In genomic region chr21:46527801-46528200, GRCh38 we compare ENCODE assay signal across 23 cellular contexts.
"Had no signal": no experiment of that assay in that cellular context is flagged by ENCODE, and none has a peak within 500 bp of the region (broad histone marks: within the 10 kb centered on the region; RNA-seq: fewer than 3 reads in every experiment).

No MANE protein-coding gene starts in this region.

- H3K27me3 Mint-ChIP-seq: activated CD4-positive, alpha-beta T cell treated with anti-CD3 and anti-CD28 coated beads for 36 hours; central memory CD8-positive, alpha-beta T cell; progenitor cell of endocrine pancreas had no signal

- H3K27ac ChIP-seq: brain microvascular endothelial cell, coronary artery, gastrocnemius medialis, skin epidermis, stomach, testis, upper lobe of left lung had no signal

- H3K9me3 Mint-ChIP-seq: activated T-helper 2 cell treated with anti-CD3 and anti-CD28 coated beads, Interferon-gamma antibody, Interleukin-2, Interleukin-4, amounts not matched to agents 10 μg/mL and 5 μg/mL and 100 μg/mL, durations not matched to agents 14 hours and 24 hours and 36 hours; central memory CD8-positive, alpha-beta T cell; nephron; stimulated activated effector memory CD8-positive, alpha-beta T cell treated with anti-CD3 and anti-CD28 coated beads, Interleukin-12 subunit alpha, Interleukin-12 subunit beta, amount 100 ng/mL, for 72 hours had no signal

- H3K27ac Mint-ChIP-seq: activated CD4-positive, alpha-beta T cell treated with anti-CD3 and anti-CD28 coated beads for 36 hours; activated T-helper 2 cell treated with anti-CD3 and anti-CD28 coated beads, Interferon-gamma antibody, Interleukin-2, Interleukin-4, amounts not matched to agents 10 μg/mL and 5 μg/mL and 100 μg/mL, durations not matched to agents 14 hours and 24 hours and 36 hours; nephron; progenitor cell of endocrine pancreas; stimulated activated effector memory CD8-positive, alpha-beta T cell treated with anti-CD3 and anti-CD28 coated beads, Interleukin-12 subunit alpha, Interleukin-12 subunit beta, amount 100 ng/mL, for 72 hours had no signal

- DNase-seq: activated CD4-positive, alpha-beta T cell treated with anti-CD3 and anti-CD28 coated beads for 36 hours; activated CD4-positive, alpha-beta T cell treated with anti-CD3 and anti-CD28 coated beads, Interleukin-2, amount 50 U/mL, for 48 hours; activated naive CD4-positive, alpha-beta T cell treated with Interleukin-2 at 50 U/mL for 16 hours; anterior cingulate cortex; gastrocnemius medialis; left cardiac atrium; mesenchymal stem cell; right cardiac atrium; stimulated activated CD4-positive, alpha-beta T cell treated with anti-CD3 and anti-CD28 coated beads, Interleukin-15, amount 100 ng/mL, for 24 hours; stimulated activated CD4-positive, alpha-beta T cell treated with anti-CD3 and anti-CD28 coated beads, Interleukin-4, amount 100 ng/mL, for 1 hour; stomach; SW 1271; testis; upper lobe of left lung had no signal

- H3K4me1 ChIP-seq: stomach, testis, upper lobe of left lung had no signal

- H3K4me3 ChIP-seq: coronary artery, gastrocnemius medialis, skin epidermis, stomach, testis, upper lobe of left lung had no signal

- H3K4me3 Mint-ChIP-seq: activated CD4-positive, alpha-beta T cell treated with anti-CD3 and anti-CD28 coated beads for 36 hours; central memory CD8-positive, alpha-beta T cell; nephron; stimulated activated effector memory CD8-positive, alpha-beta T cell treated with anti-CD3 and anti-CD28 coated beads, Interleukin-12 subunit alpha, Interleukin-12 subunit beta, amount 100 ng/mL, for 72 hours had no signal

- H3K9me3 ChIP-seq: gastrocnemius medialis, stomach, testis, upper lobe of left lung had no signal

- H3K4me1 Mint-ChIP-seq: nephron had no signal

- ATAC-seq: activated CD4-positive, alpha-beta T cell treated with anti-CD3 and anti-CD28 coated beads for 36 hours; esophagus mucosa; gastrocnemius medialis; left cardiac atrium; right cardiac atrium; stimulated activated effector memory CD8-positive, alpha-beta T cell treated with anti-CD3 and anti-CD28 coated beads, Interleukin-12 subunit alpha, Interleukin-12 subunit beta, amount 100 ng/mL, for 72 hours had no signal

- H3K27me3 ChIP-seq: brain microvascular endothelial cell, gastrocnemius medialis, stomach, testis, upper lobe of left lung had no signal
